11 cellular contexts compared by ENCODE assay signal in the genomic region with DNA sequence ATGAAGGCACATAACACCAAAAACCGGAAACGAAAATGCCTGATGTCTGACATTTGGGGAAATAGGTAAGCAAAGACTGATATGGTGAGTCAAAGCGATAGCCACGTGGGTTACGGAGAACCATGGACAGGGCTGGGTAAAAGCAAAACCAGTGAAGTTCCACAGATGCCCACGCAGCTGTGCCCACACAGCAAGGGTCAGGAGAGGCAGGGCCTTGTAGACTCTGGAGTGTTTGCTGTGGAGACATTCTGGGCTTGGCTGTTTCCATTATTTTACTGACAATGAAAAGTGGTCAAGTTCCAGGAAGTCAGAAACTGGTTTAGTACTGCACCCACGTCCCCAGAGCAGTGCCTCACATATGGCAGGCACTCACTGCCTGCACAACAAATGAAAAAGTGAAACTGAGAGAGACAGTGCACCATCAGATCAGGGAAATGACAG.
DNase-seq lines count a peak whose midpoint lies in the region; ATAC-seq and TF ChIP-seq lines count a peak whose summit lies in the region.
"Had no signal": no experiment of that assay in that cellular context is flagged by ENCODE, and none has a peak within 500 bp of the region (broad histone marks: within the 10 kb centered on the region; RNA-seq: fewer than 3 reads in every experiment).

No MANE protein-coding gene starts in this region.

- DNase-seq in COLO668 (lab: John Stamatoyannopoulos, UW; ENCODE audit: unreplicated experiment) (no peak), kidney glomerular epithelial cell (lab: John Stamatoyannopoulos, UW) (no peak), endothelial cell (ENCODE audit: low spot score) (no peak), AG08396 (ENCODE audit: low spot score) (no peak)
- DNase-seq: GF-D8, NCI-H2081, upper lobe of right lung had no signal

- peak; percentile 91 for ATAC-seq in GM18502 (IDR thresholded peaks at IDR 0.05; ENCODE audit: poor library complexity, unreplicated experiment)
- ATAC-seq in GM21381 (IDR thresholded peaks at IDR 0.05; ENCODE audit: unreplicated experiment): peak; percentile 92
- ATAC-seq in HG03439 (IDR thresholded peaks at IDR 0.05; ENCODE audit: unreplicated experiment): peak; percentile 90
- ATAC-seq: upper lobe of right lung had no signal

- H3K4me1 Mint-ChIP-seq in dendritic cell treated with granulocyte-macrophage colony-stimulating factor and Interleukin-4, amounts not matched to agents 40 ng/mL and 50 ng/mL, for 4 days (ENCODE audit: low read depth): peaks cover 21% of the 10 kb centered on the region
- peaks cover 13% of the 10 kb centered on the region for H3K4me1 Mint-ChIP-seq in endothelial cell (ENCODE audit: unreplicated experiment)

- peak overlapping the region; percentile 60 for H3K27ac Mint-ChIP-seq in dendritic cell treated with granulocyte-macrophage colony-stimulating factor and Interleukin-4, amounts not matched to agents 40 ng/mL and 50 ng/mL, for 4 days
- H3K27ac Mint-ChIP-seq in endothelial cell (ENCODE audit: unreplicated experiment): no peak overlapping the region

- no peaks in the 10 kb centered on the region for H3K27me3 Mint-ChIP-seq in dendritic cell treated with granulocyte-macrophage colony-stimulating factor and Interleukin-4, amounts not matched to agents 40 ng/mL and 50 ng/mL, for 4 days
- H3K27me3 Mint-ChIP-seq in endothelial cell (ENCODE audit: unreplicated experiment): peaks cover 1% of the 10 kb centered on the region

- H3K36me3 Mint-ChIP-seq in dendritic cell treated with granulocyte-macrophage colony-stimulating factor and Interleukin-4, amounts not matched to agents 40 ng/mL and 50 ng/mL, for 4 days (ENCODE audit: low read depth): peaks cover 14% of the 10 kb centered on the region
- peaks cover 58% of the 10 kb centered on the region for H3K36me3 Mint-ChIP-seq in endothelial cell (ENCODE audit: low read depth, unreplicated experiment)

- H3K4me3 Mint-ChIP-seq in dendritic cell treated with granulocyte-macrophage colony-stimulating factor and Interleukin-4, amounts not matched to agents 40 ng/mL and 50 ng/mL, for 4 days: no peak overlapping the region
- no peak overlapping the region for H3K4me3 Mint-ChIP-seq in endothelial cell (ENCODE audit: unreplicated experiment)

- no peak for TF ChIP-seq CTCF in endothelial cell (IDR thresholded peaks at IDR 0.05; ENCODE audit: unreplicated experiment)

- no peaks in the 10 kb centered on the region for H3K9me3 Mint-ChIP-seq in dendritic cell treated with granulocyte-macrophage colony-stimulating factor and Interleukin-4, amounts not matched to agents 40 ng/mL and 50 ng/mL, for 4 days
- no peaks in the 10 kb centered on the region for H3K9me3 Mint-ChIP-seq in endothelial cell (ENCODE audit: unreplicated experiment)

- intact Hi-C loops in dendritic cell treated with granulocyte-macrophage colony-stimulating factor and Interleukin-4, amounts not matched to agents 40 ng/mL and 50 ng/mL, for 4 days (cut with micrococcal nuclease): no loop called here
